8 cellular contexts compared by ENCODE assay signal in genomic region chr7:8133955-8134733, GRCh38.
A peak's percentile ranks its signal among the peaks of the same experiment; 100 is the strongest.
DNase-seq lines count a peak whose midpoint lies in the region; ATAC-seq and TF ChIP-seq lines count a peak whose summit lies in the region.

No MANE protein-coding gene starts in this region.

- peaks cover 82% of the 10 kb centered on the region for H3K4me1 ChIP-seq in CD4-positive, CD25-positive, alpha-beta regulatory T cell (ENCODE audit: control insufficient read depth, insufficient read depth, low read length, poor library complexity, severe bottlenecking)
- H3K4me1 ChIP-seq in OCI-LY7 (ENCODE audit: insufficient read depth, low read length, poor library complexity, severe bottlenecking): no peaks in the 10 kb centered on the region

- CTCF ChIA-PET in OCI-LY7 (lab: Charles Lee; ENCODE audit: unreplicated experiment): no interaction called here

- H4K20me1 ChIP-seq in OCI-LY7 (ENCODE audit: insufficient read depth, low read length): no peaks in the 10 kb centered on the region

- H2AFZ ChIP-seq in OCI-LY7 (ENCODE audit: low read length): no peak overlapping the region

- no peaks in the 10 kb centered on the region for H3K27me3 Mint-ChIP-seq in CD4-positive, CD25-positive, alpha-beta regulatory T cell

- peak overlapping the region; percentile 63 for H3K4me3 ChIP-seq in CD4-positive, CD25-positive, alpha-beta regulatory T cell (ENCODE audit: low read depth, low read length)
- H3K4me3 ChIP-seq in OCI-LY7 (ENCODE audit: low read depth, low read length, poor library complexity, severe bottlenecking): no peak overlapping the region

- peak; percentile 44 to 52 for ATAC-seq in CD4-positive, CD25-positive, alpha-beta regulatory T cell (ENCODE audit: low read depth in 2 of 2)
- peak; percentile 66 for ATAC-seq in GM19328 (IDR thresholded peaks at IDR 0.05; ENCODE audit: unreplicated experiment)
- ATAC-seq in HG03103 (IDR thresholded peaks at IDR 0.05; ENCODE audit: low read depth, unreplicated experiment): peak; percentile 65
- ATAC-seq in activated naive CD4-positive, alpha-beta T cell treated with anti-CD3 and anti-CD28 coated beads, Interleukin-2, amount 50 U/mL, for 72 hours: peak; percentile 87 to 91

- H3K9me3 Mint-ChIP-seq in CD4-positive, CD25-positive, alpha-beta regulatory T cell: no peaks in the 10 kb centered on the region
- peaks cover 0 to 4% of the 10 kb centered on the region in 2 donors for H3K9me3 Mint-ChIP-seq in activated naive CD4-positive, alpha-beta T cell treated with anti-CD3 and anti-CD28 coated beads, Interleukin-2, amount 50 U/mL, for 72 hours

- no peak for TF ChIP-seq CTCF in OCI-LY7 (conservative IDR thresholded peaks at IDR 0.05; ENCODE audit: low read length)

- DNase-seq in CD4-positive, CD25-positive, alpha-beta regulatory T cell: peak; percentile 23 to 72 (median 64)
- DNase-seq in activated naive CD4-positive, alpha-beta T cell treated with anti-CD3 and anti-CD28 coated beads, Interleukin-2, amount 50 U/mL, for 72 hours (ENCODE audit: low spot score in 2 of 2): peak; percentile 39 to 64
- no peak for DNase-seq in OCI-LY7 (ENCODE audit: low spot score)
- no peak for DNase-seq in HuH-7 (ENCODE audit: low spot score)
- no peak for DNase-seq in RKO (ENCODE audit: low spot score)
- DNase-seq in NCI-H2029 treated with DMSO at 0.1 percent for 48 hours (lab: John Stamatoyannopoulos, UW): no peak

- peak overlapping the region; percentile 91 for H3K27ac ChIP-seq in CD4-positive, CD25-positive, alpha-beta regulatory T cell (ENCODE audit: insufficient read depth, low read length, poor library complexity, severe bottlenecking)
- H3K27ac ChIP-seq in OCI-LY7 (ENCODE audit: low read depth, low read length, poor library complexity, severe bottlenecking): no peak overlapping the region

- H3K4me3 Mint-ChIP-seq in CD4-positive, CD25-positive, alpha-beta regulatory T cell: peak overlapping the region; percentile 4 to 66 (median 46)

- H3K36me3 Mint-ChIP-seq in CD4-positive, CD25-positive, alpha-beta regulatory T cell: peaks cover 7% of the 10 kb centered on the region
- no peaks in the 10 kb centered on the region for H3K36me3 Mint-ChIP-seq in activated naive CD4-positive, alpha-beta T cell treated with anti-CD3 and anti-CD28 coated beads, Interleukin-2, amount 50 U/mL, for 72 hours

- no TSS peak for BruUV-seq in OCI-LY7 (replicated peaks; lab: Mats Ljungman, UMichigan)

- no peaks in the 10 kb centered on the region for H3K79me2 ChIP-seq in OCI-LY7 (ENCODE audit: insufficient read depth, low read depth, low read length)

- H3K4me2 ChIP-seq in OCI-LY7 (ENCODE audit: low read length): no peak overlapping the region

- POLR2A ChIA-PET in OCI-LY7 (lab: Charles Lee): interaction anchor here (0.5 to 1.0 kb wide), 4 partner anchors 10 to 68 kb away, joined by 3 read pairs; no protein-coding TSS in a partner anchor

- H3K27me3 ChIP-seq in CD4-positive, CD25-positive, alpha-beta regulatory T cell (ENCODE audit: control insufficient read depth, insufficient read depth, low read length): no peaks in the 10 kb centered on the region

- H3K4me1 Mint-ChIP-seq in CD4-positive, CD25-positive, alpha-beta regulatory T cell: peaks cover 23 to 98% (median 67%) of the 10 kb centered on the region in 4 donors

- no peaks in the 10 kb centered on the region for H3K9me3 ChIP-seq in CD4-positive, CD25-positive, alpha-beta regulatory T cell (ENCODE audit: control insufficient read depth in 2 of 2, low read length in 2 of 2)
- no peaks in the 10 kb centered on the region for H3K9me3 ChIP-seq in OCI-LY7 (ENCODE audit: low read length)

- H3K9me2 ChIP-seq in OCI-LY7 (ENCODE audit: insufficient read depth, low read length): no peaks in the 10 kb centered on the region

- intact Hi-C loops in OCI-LY7 (cut with micrococcal nuclease; ENCODE audit: unreplicated experiment): no loop called here

- H3K36me3 ChIP-seq in CD4-positive, CD25-positive, alpha-beta regulatory T cell (ENCODE audit: control insufficient read depth, insufficient read depth, low read length): no peaks in the 10 kb centered on the region
- no peaks in the 10 kb centered on the region for H3K36me3 ChIP-seq in OCI-LY7 (ENCODE audit: insufficient read depth, low read length)

- H3K27ac Mint-ChIP-seq in CD4-positive, CD25-positive, alpha-beta regulatory T cell: peak overlapping the region; percentile 87 to 98 (median 96)
- H3K27ac Mint-ChIP-seq in activated naive CD4-positive, alpha-beta T cell treated with anti-CD3 and anti-CD28 coated beads, Interleukin-2, amount 50 U/mL, for 72 hours: peak overlapping the region; percentile 24 to 73

Comparison
In these comparisons a context has a peak if more than half of its experiments do, and no peak if none do; other contexts are left out.
1. DNase-seq: peak in CD4-positive, CD25-positive, alpha-beta regulatory T cell (3 of 3) and activated naive CD4-positive, alpha-beta T cell treated with anti-CD3 and anti-CD28 coated beads, Interleukin-2, amount 50 U/mL, for 72 hours (2 of 2); none in OCI-LY7 (single experiment), HuH-7 (single experiment), RKO (single experiment) and NCI-H2029 treated with DMSO at 0.1 percent for 48 hours (single experiment).
2. Peak in every context shown above with its lines, with median percentiles within 50 percentile points of each other: ATAC-seq.